1 cellular context compared by ENCODE assay signal in the genomic region with DNA sequence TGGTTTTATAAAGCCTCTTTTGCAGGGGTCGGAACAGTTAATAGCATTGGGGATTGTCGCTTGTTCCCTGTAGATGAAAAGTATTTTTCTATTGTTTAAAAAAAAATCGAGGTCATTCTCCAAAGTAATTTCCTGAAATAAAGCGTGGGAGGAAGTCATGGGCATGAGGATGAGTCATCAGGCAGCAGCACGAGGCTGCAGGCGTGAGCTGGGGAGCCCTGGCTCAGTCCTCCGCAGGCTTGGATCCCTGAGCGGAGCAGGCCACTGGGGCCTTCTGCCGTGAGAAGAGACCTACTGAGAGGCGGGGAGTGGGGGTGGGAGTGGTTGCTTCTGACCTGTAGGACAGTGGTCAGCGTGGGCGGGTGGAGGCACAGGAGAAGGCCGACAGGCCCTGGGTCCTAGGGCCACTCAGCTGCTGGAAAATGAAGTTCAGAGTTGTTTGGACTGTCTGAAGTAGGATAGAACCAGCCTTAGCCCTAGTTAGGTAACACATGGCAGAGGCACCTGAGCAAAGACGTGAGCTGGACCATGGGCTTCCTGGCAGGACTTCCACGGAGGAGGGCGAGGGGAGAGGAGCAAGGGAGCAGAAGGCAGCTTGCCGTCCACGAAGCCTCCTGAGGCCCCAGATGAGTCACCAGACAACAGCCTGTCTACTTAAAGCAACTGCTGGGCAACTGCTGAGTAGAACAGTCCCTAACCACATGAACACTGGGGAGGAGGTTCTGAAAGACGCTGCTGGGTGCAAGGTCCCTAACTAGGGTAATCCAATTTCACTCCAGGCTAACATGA.
TF ChIP-seq lines count a peak whose summit lies in the region.

No MANE protein-coding gene starts in this region.

TF ChIP-seq in K562, 482 proteins besides CTCF, POLR2A, EP300 and RAD21 (continued from another document and continues in another):
- TF ChIP-seq ZNF764 (CRISPR knock-in tag; IDR thresholded peaks at IDR 0.05; ENCODE audit: low read depth) (no peak), ZNF717 (CRISPR knock-in tag; IDR thresholded peaks at IDR 0.05) (no peak), NR1H2 (CRISPR knock-in tag; IDR thresholded peaks at IDR 0.05) (no peak), HNRNPK (IDR thresholded peaks at IDR 0.05; ENCODE audit: low read depth, low read length, poor library complexity, severe bottlenecking) (no peak), KAT8 (IDR thresholded peaks at IDR 0.05; ENCODE audit: low read depth) (no peak), RBM22 (IDR thresholded peaks at IDR 0.05; ENCODE audit: low read depth, low read length, poor library complexity, severe bottlenecking) (no peak), ZNF586 (CRISPR knock-in tag; conservative IDR thresholded peaks at IDR 0.05) (no peak), MAFG (tag; conservative IDR thresholded peaks at IDR 0.05) (0 out of 2 replicates have a peak, but pooled peaks have one; percentile 23), CEBPG (CRISPR knock-in tag; IDR thresholded peaks at IDR 0.05) (no peak), CEBPG (tag; conservative IDR thresholded peaks at IDR 0.05 in 1 of 2, IDR thresholded peaks at IDR 0.05 in 1 of 2) (no peak), XRCC4 (IDR thresholded peaks at IDR 0.05; ENCODE audit: extremely low read depth, insufficient read depth, insufficient read length) (no peak), SREBF1 (IDR thresholded peaks at IDR 0.05; ENCODE audit: borderline replicate concordance, low read depth, low read length) (no peak), ZNF124 (CRISPR knock-in tag; IDR thresholded peaks at IDR 0.05) (no peak), MEIS2 (IDR thresholded peaks at IDR 0.05; ENCODE audit: partially characterized antibody) (no peak), NFE2 (IDR thresholded peaks at IDR 0.05; ENCODE audit: low read depth) (peak; percentile 69), FUS (optimal IDR thresholded peaks at IDR 0.05; ENCODE audit: low read depth, low read length) (no peak), HDAC8 (tag; IDR thresholded peaks at IDR 0.05) (peak; percentile 89; the same call in 1 of the 2 replicates), DNMT1 (IDR thresholded peaks at IDR 0.05) (no peak), RFX7 (CRISPR knock-in tag; IDR thresholded peaks at IDR 0.05) (no peak), NR2C2 (CRISPR knock-in tag; IDR thresholded peaks at IDR 0.05) (no peak), NR2C2 (tag; IDR thresholded peaks at IDR 0.05) (peak; percentile 70), BHLHE40 (IDR thresholded peaks at IDR 0.05; ENCODE audit: low read length) (peak; percentile 88), SLC30A9 (CRISPR knock-in tag; IDR thresholded peaks at IDR 0.05) (no peak), CBX2 (IDR thresholded peaks at IDR 0.05; ENCODE audit: insufficient read depth, low read length, poor library complexity, severe bottlenecking) (no peak)
- TF ChIP-seq, protein P1, sequence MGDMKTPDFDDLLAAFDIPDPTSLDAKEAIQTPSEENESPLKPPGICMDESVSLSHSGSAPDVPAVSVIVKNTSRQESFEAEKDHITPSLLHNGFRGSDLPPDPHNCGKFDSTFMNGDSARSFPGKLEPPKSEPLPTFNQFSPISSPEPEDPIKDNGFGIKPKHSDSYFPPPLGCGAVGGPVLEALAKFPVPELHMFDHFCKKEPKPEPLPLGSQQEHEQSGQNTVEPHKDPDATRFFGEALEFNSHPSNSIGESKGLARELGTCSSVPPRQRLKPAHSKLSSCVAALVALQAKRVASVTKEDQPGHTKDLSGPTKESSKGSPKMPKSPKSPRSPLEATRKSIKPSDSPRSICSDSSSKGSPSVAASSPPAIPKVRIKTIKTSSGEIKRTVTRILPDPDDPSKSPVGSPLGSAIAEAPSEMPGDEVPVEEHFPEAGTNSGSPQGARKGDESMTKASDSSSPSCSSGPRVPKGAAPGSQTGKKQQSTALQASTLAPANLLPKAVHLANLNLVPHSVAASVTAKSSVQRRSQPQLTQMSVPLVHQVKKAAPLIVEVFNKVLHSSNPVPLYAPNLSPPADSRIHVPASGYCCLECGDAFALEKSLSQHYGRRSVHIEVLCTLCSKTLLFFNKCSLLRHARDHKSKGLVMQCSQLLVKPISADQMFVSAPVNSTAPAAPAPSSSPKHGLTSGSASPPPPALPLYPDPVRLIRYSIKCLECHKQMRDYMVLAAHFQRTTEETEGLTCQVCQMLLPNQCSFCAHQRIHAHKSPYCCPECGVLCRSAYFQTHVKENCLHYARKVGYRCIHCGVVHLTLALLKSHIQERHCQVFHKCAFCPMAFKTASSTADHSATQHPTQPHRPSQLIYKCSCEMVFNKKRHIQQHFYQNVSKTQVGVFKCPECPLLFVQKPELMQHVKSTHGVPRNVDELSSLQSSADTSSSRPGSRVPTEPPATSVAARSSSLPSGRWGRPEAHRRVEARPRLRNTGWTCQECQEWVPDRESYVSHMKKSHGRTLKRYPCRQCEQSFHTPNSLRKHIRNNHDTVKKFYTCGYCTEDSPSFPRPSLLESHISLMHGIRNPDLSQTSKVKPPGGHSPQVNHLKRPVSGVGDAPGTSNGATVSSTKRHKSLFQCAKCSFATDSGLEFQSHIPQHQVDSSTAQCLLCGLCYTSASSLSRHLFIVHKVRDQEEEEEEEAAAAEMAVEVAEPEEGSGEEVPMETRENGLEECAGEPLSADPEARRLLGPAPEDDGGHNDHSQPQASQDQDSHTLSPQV (IDR thresholded peaks at IDR 0.05): peak; percentile 98
- TF ChIP-seq, protein P2, sequence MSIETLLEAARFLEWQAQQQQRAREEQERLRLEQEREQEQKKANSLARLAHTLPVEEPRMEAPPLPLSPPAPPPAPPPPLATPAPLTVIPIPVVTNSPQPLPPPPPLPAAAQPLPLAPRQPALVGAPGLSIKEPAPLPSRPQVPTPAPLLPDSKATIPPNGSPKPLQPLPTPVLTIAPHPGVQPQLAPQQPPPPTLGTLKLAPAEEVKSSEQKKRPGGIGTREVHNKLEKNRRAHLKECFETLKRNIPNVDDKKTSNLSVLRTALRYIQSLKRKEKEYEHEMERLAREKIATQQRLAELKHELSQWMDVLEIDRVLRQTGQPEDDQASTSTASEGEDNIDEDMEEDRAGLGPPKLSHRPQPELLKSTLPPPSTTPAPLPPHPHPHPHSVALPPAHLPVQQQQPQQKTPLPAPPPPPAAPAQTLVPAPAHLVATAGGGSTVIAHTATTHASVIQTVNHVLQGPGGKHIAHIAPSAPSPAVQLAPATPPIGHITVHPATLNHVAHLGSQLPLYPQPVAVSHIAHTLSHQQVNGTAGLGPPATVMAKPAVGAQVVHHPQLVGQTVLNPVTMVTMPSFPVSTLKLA (conservative IDR thresholded peaks at IDR 0.05): peak; percentile 64 to 66
- TF ChIP-seq, protein P3, sequence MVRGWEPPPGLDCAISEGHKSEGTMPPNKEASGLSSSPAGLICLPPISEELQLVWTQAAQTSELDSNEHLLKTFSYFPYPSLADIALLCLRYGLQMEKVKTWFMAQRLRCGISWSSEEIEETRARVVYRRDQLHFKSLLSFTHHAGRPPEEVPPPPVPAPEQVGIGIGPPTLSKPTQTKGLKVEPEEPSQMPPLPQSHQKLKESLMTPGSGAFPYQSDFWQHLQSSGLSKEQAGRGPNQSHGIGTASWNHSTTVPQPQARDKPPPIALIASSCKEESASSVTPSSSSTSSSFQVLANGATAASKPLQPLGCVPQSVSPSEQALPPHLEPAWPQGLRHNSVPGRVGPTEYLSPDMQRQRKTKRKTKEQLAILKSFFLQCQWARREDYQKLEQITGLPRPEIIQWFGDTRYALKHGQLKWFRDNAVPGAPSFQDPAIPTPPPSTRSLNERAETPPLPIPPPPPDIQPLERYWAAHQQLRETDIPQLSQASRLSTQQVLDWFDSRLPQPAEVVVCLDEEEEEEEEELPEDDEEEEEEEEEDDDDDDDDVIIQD (CRISPR knock-in tag; IDR thresholded peaks at IDR 0.05): peak; percentile 75; the same call in 1 of the 2 replicates
- TF ChIP-seq, protein P4, sequence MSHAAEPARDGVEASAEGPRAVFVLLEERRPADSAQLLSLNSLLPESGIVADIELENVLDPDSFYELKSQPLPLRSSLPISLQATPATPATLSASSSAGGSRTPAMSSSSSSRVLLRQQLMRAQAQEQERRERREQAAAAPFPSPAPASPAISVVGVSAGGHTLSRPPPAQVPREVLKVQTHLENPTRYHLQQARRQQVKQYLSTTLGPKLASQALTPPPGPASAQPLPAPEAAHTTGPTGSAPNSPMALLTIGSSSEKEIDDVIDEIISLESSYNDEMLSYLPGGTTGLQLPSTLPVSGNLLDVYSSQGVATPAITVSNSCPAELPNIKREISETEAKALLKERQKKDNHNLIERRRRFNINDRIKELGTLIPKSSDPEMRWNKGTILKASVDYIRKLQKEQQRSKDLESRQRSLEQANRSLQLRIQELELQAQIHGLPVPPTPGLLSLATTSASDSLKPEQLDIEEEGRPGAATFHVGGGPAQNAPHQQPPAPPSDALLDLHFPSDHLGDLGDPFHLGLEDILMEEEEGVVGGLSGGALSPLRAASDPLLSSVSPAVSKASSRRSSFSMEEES (CRISPR knock-in tag; IDR thresholded peaks at IDR 0.05): no peak
- TF ChIP-seq, protein P5, sequence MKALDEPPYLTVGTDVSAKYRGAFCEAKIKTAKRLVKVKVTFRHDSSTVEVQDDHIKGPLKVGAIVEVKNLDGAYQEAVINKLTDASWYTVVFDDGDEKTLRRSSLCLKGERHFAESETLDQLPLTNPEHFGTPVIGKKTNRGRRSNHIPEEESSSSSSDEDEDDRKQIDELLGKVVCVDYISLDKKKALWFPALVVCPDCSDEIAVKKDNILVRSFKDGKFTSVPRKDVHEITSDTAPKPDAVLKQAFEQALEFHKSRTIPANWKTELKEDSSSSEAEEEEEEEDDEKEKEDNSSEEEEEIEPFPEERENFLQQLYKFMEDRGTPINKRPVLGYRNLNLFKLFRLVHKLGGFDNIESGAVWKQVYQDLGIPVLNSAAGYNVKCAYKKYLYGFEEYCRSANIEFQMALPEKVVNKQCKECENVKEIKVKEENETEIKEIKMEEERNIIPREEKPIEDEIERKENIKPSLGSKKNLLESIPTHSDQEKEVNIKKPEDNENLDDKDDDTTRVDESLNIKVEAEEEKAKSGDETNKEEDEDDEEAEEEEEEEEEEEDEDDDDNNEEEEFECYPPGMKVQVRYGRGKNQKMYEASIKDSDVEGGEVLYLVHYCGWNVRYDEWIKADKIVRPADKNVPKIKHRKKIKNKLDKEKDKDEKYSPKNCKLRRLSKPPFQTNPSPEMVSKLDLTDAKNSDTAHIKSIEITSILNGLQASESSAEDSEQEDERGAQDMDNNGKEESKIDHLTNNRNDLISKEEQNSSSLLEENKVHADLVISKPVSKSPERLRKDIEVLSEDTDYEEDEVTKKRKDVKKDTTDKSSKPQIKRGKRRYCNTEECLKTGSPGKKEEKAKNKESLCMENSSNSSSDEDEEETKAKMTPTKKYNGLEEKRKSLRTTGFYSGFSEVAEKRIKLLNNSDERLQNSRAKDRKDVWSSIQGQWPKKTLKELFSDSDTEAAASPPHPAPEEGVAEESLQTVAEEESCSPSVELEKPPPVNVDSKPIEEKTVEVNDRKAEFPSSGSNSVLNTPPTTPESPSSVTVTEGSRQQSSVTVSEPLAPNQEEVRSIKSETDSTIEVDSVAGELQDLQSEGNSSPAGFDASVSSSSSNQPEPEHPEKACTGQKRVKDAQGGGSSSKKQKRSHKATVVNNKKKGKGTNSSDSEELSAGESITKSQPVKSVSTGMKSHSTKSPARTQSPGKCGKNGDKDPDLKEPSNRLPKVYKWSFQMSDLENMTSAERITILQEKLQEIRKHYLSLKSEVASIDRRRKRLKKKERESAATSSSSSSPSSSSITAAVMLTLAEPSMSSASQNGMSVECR (CRISPR knock-in tag; IDR thresholded peaks at IDR 0.05): no peak
- TF ChIP-seq, protein P6, sequence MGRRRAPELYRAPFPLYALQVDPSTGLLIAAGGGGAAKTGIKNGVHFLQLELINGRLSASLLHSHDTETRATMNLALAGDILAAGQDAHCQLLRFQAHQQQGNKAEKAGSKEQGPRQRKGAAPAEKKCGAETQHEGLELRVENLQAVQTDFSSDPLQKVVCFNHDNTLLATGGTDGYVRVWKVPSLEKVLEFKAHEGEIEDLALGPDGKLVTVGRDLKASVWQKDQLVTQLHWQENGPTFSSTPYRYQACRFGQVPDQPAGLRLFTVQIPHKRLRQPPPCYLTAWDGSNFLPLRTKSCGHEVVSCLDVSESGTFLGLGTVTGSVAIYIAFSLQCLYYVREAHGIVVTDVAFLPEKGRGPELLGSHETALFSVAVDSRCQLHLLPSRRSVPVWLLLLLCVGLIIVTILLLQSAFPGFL (CRISPR knock-in tag; IDR thresholded peaks at IDR 0.05): no peak
- TF ChIP-seq, protein P7, sequence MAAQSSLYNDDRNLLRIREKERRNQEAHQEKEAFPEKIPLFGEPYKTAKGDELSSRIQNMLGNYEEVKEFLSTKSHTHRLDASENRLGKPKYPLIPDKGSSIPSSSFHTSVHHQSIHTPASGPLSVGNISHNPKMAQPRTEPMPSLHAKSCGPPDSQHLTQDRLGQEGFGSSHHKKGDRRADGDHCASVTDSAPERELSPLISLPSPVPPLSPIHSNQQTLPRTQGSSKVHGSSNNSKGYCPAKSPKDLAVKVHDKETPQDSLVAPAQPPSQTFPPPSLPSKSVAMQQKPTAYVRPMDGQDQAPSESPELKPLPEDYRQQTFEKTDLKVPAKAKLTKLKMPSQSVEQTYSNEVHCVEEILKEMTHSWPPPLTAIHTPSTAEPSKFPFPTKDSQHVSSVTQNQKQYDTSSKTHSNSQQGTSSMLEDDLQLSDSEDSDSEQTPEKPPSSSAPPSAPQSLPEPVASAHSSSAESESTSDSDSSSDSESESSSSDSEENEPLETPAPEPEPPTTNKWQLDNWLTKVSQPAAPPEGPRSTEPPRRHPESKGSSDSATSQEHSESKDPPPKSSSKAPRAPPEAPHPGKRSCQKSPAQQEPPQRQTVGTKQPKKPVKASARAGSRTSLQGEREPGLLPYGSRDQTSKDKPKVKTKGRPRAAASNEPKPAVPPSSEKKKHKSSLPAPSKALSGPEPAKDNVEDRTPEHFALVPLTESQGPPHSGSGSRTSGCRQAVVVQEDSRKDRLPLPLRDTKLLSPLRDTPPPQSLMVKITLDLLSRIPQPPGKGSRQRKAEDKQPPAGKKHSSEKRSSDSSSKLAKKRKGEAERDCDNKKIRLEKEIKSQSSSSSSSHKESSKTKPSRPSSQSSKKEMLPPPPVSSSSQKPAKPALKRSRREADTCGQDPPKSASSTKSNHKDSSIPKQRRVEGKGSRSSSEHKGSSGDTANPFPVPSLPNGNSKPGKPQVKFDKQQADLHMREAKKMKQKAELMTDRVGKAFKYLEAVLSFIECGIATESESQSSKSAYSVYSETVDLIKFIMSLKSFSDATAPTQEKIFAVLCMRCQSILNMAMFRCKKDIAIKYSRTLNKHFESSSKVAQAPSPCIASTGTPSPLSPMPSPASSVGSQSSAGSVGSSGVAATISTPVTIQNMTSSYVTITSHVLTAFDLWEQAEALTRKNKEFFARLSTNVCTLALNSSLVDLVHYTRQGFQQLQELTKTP (IDR thresholded peaks at IDR 0.05; ENCODE audit: low read depth in 1 of 2, partially characterized antibody in 2 of 2): peak in 1 of 2 experiments; percentile 36
